Comparison of ENCODE assay signal across 8 cellular contexts in the genomic region with DNA sequence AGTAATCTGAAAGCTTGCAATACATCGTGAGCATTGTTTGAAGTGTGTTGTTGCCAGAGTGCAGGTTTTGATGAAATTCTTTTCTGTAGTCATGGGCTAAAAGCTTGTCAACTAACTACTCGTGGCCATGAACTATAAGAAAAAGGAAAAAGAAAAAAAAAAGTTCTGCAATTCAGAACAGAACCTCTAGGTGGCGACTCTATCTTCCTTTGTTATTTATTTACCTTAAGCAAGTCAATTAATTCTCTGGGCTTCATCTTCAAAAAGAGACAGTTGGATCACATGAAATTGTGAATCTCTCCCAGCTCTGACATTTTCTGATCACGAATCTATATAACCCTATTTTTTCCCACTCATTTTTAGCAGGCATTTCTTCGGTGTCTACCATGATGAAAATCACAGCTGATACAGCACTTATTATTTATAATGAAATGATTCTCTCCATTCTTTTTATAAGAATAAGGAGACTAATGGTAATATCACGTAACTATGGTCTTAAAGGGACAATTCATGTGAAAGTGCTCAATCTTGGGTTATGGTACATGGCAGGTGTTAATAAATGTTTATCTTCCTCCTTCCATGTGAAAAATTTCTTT. TPM values are rescaled to one million over a fixed set of nuclear protein-coding genes. Genes with fewer than 3 reads are reported as not detected.
DNase-seq lines count a peak whose midpoint lies in the region; ATAC-seq and TF ChIP-seq lines count a peak whose summit lies in the region.

No MANE protein-coding gene starts in this region.

- no peak overlapping the region for H2AFZ ChIP-seq in Karpas-422 (ENCODE audit: low read length)
- no peak overlapping the region for H2AFZ ChIP-seq in fibroblast of lung (ENCODE audit: low read length)

- H3K9me2 ChIP-seq in Karpas-422 (replicated peaks; ENCODE audit: insufficient read depth, low read length) = no peaks in the 10 kb centered on the region

- no peaks in the 10 kb centered on the region for H4K20me1 ChIP-seq in Karpas-422 (ENCODE audit: insufficient read depth, low read depth, low read length)
- H4K20me1 ChIP-seq in fibroblast of lung (ENCODE audit: control insufficient read depth, extremely low read depth, insufficient read depth, low read length) = no peaks in the 10 kb centered on the region

- H3K9ac ChIP-seq in Karpas-422 (ENCODE audit: low read length) (no peak overlapping the region), fibroblast of lung (ENCODE audit: insufficient read depth, low read length) (no peak overlapping the region)

- H3K4me1 ChIP-seq in Karpas-422 (ENCODE audit: low read length) = no peaks in the 10 kb centered on the region
- H3K4me1 ChIP-seq in fibroblast of lung (ENCODE audit: control insufficient read depth, extremely low read depth, insufficient read depth, low read length) = no peaks in the 10 kb centered on the region
- no peaks in the 10 kb centered on the region for H3K4me1 ChIP-seq in spleen

- TF ChIP-seq POLR2A in spleen (IDR thresholded peaks at IDR 0.05) = no peak

- H3K36me3 ChIP-seq in Karpas-422 (ENCODE audit: insufficient read depth, low read length) (no peaks in the 10 kb centered on the region), fibroblast of lung (ENCODE audit: control insufficient read depth, insufficient read depth, low read length) (no peaks in the 10 kb centered on the region), spleen (no peaks in the 10 kb centered on the region)

- intact Hi-C loops in spleen (cut with DNase I; ENCODE audit: low total_unique reads) = no loop called here

- TF ChIP-seq CTCF in fibroblast of lung (conservative IDR thresholded peaks at IDR 0.05 in 1 of 2, IDR thresholded peaks at IDR 0.05 in 1 of 2; ENCODE audit: low read depth in 1 of 2, low read length in 2 of 2) = peak; percentile 47 to 65
- peak in 10 of 11 experiments; percentile 18 to 68 (median 54) for TF ChIP-seq CTCF in spleen (IDR thresholded peaks at IDR 0.05 in 8 of 11, conservative IDR thresholded peaks at IDR 0.05 in 3 of 11)

- ATAC-seq in GM21825 (IDR thresholded peaks at IDR 0.05; ENCODE audit: unreplicated experiment) = no peak

- WGBS in spleen, 5 donors = 30 to 40% (median 35%) methylated on average over 6 of the region's 6 CpGs

- H3K79me2 ChIP-seq in Karpas-422 (ENCODE audit: low read length) (no peaks in the 10 kb centered on the region), fibroblast of lung (ENCODE audit: control insufficient read depth, insufficient read depth, low read length) (no peaks in the 10 kb centered on the region)

- H3K4me2 ChIP-seq in Karpas-422 (ENCODE audit: low read depth, low read length, poor library complexity, severe bottlenecking) (no peak overlapping the region), fibroblast of lung (ENCODE audit: extremely low read depth, insufficient read depth, low read length) (no peak overlapping the region)

- H3K4me3 ChIP-seq in Karpas-422 (ENCODE audit: low read length) (no peak overlapping the region), fibroblast of lung (replicated peaks in 1 of 4; ENCODE audit: control extremely low read depth in 1 of 4, insufficient read depth in 1 of 4, low read depth in 3 of 4, low read length in 4 of 4) (no peak overlapping the region), spleen (no peak overlapping the region)

- no peaks in the 10 kb centered on the region for H3K9me3 ChIP-seq in Karpas-422 (ENCODE audit: low read length)
- H3K9me3 ChIP-seq in fibroblast of lung (ENCODE audit: control insufficient read depth, insufficient read depth, low read depth, low read length) = no peaks in the 10 kb centered on the region
- H3K9me3 ChIP-seq in spleen = no peaks in the 10 kb centered on the region

- H3K27me3 ChIP-seq in Karpas-422 (ENCODE audit: low read length) = no peaks in the 10 kb centered on the region
- H3K27me3 ChIP-seq in fibroblast of lung (ENCODE audit: control insufficient read depth, insufficient read depth, low read length) = no peaks in the 10 kb centered on the region
- H3K27me3 ChIP-seq in spleen (replicated peaks in 1 of 7) = no peaks in the 10 kb centered on the region

- H3K27ac ChIP-seq in Karpas-422 (ENCODE audit: low read length) (no peak overlapping the region), fibroblast of lung (ENCODE audit: insufficient read depth, low read length) (no peak overlapping the region), spleen (no peak overlapping the region)

- DNase-seq in GM04504 (ENCODE audit: low read depth) (peak; percentile 14), Karpas-422 (peak; percentile 82), RPMI8226 (peak; percentile 44), fibroblast of lung (ENCODE audit: low read depth in 2 of 2) (peak; percentile 12 to 61), spleen (no peak), activated gamma-delta T cell treated with Interleukin-2 at 50 U/mL for 16 hours (no peak)
- DNase-seq in NK-92 treated with Interleukin-12 subunit alpha and Interleukin-12 subunit beta, amount 100 ng/mL, for 24 hours (lab: John Stamatoyannopoulos, UW) = no peak

RNA-seq across cellular contexts. Expression of a gene that starts 18.8 kb away (rescaled TPM):
- total RNA-seq in Karpas-422 (2014; rRNA removed; shearing (Covaris generic); ENCODE audit: low replicate concordance) = not detected in 2 replicates
- total RNA-seq in fibroblast of lung = not detected in 2 replicates
- not detected in 2 replicates for polyA plus RNA-seq in fibroblast of lung
- polyA plus RNA-seq in fibroblast of lung (2012) = not detected in 2 replicates
- polyA minus RNA-seq in fibroblast of lung (ENCODE audit: low replicate concordance) = not detected in 2 replicates
- total RNA-seq in spleen = not detected
- polyA plus RNA-seq in spleen = under 1 TPM in 1 of 3 donors, not detected in 2; 0.08 TPM

RNA-seq across cellular contexts. Expression of a gene that starts 45.8 kb away (rescaled TPM):
- 11.2 and 21.1 TPM in 2 replicates for total RNA-seq in Karpas-422 (2014; rRNA removed; shearing (Covaris generic); ENCODE audit: low replicate concordance)
- total RNA-seq in fibroblast of lung (16.9 and 21.3 TPM in 2 replicates), spleen (10 to 100 TPM; 12.6 to 24.4 (median 13.6) TPM)
- polyA plus RNA-seq in fibroblast of lung (20.5 and 21.6 TPM in 2 replicates), spleen (1 to 10 TPM; 7.1 to 9.5 (median 7.2) TPM)
- polyA plus RNA-seq in fibroblast of lung (2012) = 10.5 and 14.3 TPM in 2 replicates
- 3.4 and 3.9 TPM in 2 replicates for polyA minus RNA-seq in fibroblast of lung (ENCODE audit: low replicate concordance)

Comparison
In these comparisons a context has a peak if more than half of its experiments do, and no peak if none do; other contexts are left out.
1. DNase-seq: peak in GM04504 (single experiment), Karpas-422 (single experiment), RPMI8226 (single experiment) and fibroblast of lung (2 of 2); none in spleen (single experiment), activated gamma-delta T cell treated with Interleukin-2 at 50 U/mL for 16 hours (single experiment) and NK-92 treated with Interleukin-12 subunit alpha and Interleukin-12 subunit beta, amount 100 ng/mL, for 24 hours (single experiment).